ENCODE assay signal across 12 cellular contexts in the genomic region with DNA sequence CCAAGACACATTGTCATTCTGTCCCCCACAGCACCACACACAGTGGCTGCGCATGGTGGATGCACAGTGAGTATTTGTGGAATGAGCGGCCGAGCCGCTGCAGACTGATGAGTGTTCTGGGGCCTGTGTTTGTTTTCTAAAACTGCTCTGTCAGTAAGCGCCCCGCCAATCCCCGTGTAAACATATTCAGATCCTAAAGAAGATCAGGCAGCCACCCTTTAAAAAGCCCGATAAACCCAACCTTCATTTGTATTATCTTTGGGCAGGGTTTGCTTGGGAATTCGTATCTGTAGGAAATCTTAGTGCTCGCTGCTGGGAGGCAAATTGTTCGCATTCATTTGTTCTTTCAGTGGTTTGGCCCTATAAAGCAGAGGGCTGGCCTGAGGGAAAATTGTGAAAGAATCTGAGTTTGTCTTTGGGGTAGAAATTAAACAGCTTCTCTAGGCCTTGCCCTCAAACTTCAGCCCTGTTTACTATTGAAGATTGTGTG.
DNase-seq lines count a peak whose midpoint lies in the region; ATAC-seq, FAIRE-seq and TF ChIP-seq lines count a peak whose summit lies in the region.
"Had no signal": no experiment of that assay in that cellular context is flagged by ENCODE, and none has a peak within 500 bp of the region (broad histone marks: within the 10 kb centered on the region; RNA-seq: fewer than 3 reads in every experiment).

No MANE protein-coding gene starts in this region.

- H3K4me3 ChIP-seq in choroid plexus epithelial cell (ENCODE audit: low read depth, low read length) (no peak overlapping the region), suprapubic skin (no peak overlapping the region)

- peaks cover 50% of the 10 kb centered on the region for H3K4me1 ChIP-seq in suprapubic skin

- DNase-seq in HTR-8/SVneo (ENCODE audit: insufficient read length, low spot score) (no peak), choroid plexus epithelial cell (ENCODE audit: low read depth) (peak; percentile 80), islet precursor cell (peak; percentile 92), suprapubic skin (ENCODE audit: low spot score in 2 of 2) (no peak), iPS-NIHi11 (ENCODE audit: low spot score) (no peak), hypothalamus (lab: John Stamatoyannopoulos, UW) (no peak)
- DNase-seq in NK-92 treated with Interleukin-12 subunit alpha and Interleukin-12 subunit beta, amount 100 ng/mL, for 24 hours (lab: John Stamatoyannopoulos, UW) = no peak
- DNase-seq: activated CD4-positive, alpha-beta T cell treated with anti-CD3 and anti-CD28 coated beads for 36 hours; central memory CD4-positive, alpha-beta T cell; kidney had no signal

- FAIRE-seq in HTR-8/SVneo (lab: Jason Lieb, UNC) = peak; percentile 69
- FAIRE-seq: GM19239, kidney had no signal

- TF ChIP-seq CTCF in choroid plexus epithelial cell (conservative IDR thresholded peaks at IDR 0.05; ENCODE audit: low read depth, low read length) = no peak
- no peak for TF ChIP-seq CTCF in suprapubic skin (IDR thresholded peaks at IDR 0.05)

- no peak for TF ChIP-seq EP300 in suprapubic skin (IDR thresholded peaks at IDR 0.05)

- WGBS in suprapubic skin = 71% methylated on average over 11 of the region's 11 CpGs

- peak overlapping the region; percentile 42 for H3K27ac ChIP-seq in suprapubic skin

- ATAC-seq in HG03565 (IDR thresholded peaks at IDR 0.05; ENCODE audit: unreplicated experiment) = no peak
- ATAC-seq: activated CD4-positive, alpha-beta T cell treated with anti-CD3 and anti-CD28 coated beads for 36 hours had no signal

- H3K36me3 ChIP-seq in suprapubic skin = no peaks in the 10 kb centered on the region

- no peaks in the 10 kb centered on the region for H3K27me3 ChIP-seq in suprapubic skin

- H3K9me3 ChIP-seq in suprapubic skin = no peaks in the 10 kb centered on the region

- no peak for TF ChIP-seq POLR2A in suprapubic skin (IDR thresholded peaks at IDR 0.05)

Comparison
In these comparisons a context has a peak if more than half of its experiments do, and no peak if none do; other contexts are left out.
1. DNase-seq: peak in choroid plexus epithelial cell (single experiment) and islet precursor cell (single experiment); none in HTR-8/SVneo (single experiment), suprapubic skin (0 of 2), iPS-NIHi11 (single experiment), NK-92 treated with Interleukin-12 subunit alpha and Interleukin-12 subunit beta, amount 100 ng/mL, for 24 hours (single experiment) and hypothalamus (0 of 51).